1 cellular context compared by ENCODE assay signal in the genomic region with DNA sequence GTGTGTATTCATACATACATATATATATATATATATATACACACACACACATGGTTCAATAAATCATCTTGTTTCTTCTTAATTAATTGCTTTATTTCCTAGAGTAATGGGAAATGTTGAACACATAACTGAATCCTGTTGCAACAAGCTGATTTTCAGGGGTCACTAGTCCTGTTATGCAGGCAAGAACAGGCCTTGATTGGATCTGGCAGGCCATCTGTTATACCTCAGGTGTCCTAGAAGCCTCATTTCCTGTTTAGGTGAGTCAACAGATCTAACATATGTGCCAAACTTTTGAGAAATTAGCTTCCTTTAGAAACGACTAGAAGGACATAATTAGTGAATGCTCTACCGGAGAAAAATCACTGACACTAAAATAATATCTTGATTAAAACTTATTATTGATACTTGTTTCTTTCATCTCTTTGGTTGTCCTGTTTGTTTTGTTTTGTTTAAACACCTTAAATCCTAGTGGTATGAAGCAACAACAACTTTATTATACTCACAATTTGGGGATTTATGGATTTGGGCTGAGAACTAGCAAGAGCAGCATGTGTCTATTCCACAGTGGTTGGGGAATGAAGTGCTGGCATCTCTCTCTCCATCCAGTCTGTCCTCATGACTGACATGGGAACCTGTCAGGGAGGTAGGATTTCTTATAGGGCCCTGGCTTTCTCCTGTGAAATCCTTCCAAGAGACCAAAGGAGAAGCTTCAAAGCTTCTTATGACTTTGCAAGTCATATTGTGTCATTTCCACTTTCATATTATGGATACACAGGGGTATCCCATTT.
TF ChIP-seq lines count a peak whose summit lies in the region.

No MANE protein-coding gene starts in this region.

TF ChIP-seq in A549, 52 proteins besides CTCF, POLR2A, EP300 and RAD21 (continued from another document):
- TF ChIP-seq, protein P1, sequence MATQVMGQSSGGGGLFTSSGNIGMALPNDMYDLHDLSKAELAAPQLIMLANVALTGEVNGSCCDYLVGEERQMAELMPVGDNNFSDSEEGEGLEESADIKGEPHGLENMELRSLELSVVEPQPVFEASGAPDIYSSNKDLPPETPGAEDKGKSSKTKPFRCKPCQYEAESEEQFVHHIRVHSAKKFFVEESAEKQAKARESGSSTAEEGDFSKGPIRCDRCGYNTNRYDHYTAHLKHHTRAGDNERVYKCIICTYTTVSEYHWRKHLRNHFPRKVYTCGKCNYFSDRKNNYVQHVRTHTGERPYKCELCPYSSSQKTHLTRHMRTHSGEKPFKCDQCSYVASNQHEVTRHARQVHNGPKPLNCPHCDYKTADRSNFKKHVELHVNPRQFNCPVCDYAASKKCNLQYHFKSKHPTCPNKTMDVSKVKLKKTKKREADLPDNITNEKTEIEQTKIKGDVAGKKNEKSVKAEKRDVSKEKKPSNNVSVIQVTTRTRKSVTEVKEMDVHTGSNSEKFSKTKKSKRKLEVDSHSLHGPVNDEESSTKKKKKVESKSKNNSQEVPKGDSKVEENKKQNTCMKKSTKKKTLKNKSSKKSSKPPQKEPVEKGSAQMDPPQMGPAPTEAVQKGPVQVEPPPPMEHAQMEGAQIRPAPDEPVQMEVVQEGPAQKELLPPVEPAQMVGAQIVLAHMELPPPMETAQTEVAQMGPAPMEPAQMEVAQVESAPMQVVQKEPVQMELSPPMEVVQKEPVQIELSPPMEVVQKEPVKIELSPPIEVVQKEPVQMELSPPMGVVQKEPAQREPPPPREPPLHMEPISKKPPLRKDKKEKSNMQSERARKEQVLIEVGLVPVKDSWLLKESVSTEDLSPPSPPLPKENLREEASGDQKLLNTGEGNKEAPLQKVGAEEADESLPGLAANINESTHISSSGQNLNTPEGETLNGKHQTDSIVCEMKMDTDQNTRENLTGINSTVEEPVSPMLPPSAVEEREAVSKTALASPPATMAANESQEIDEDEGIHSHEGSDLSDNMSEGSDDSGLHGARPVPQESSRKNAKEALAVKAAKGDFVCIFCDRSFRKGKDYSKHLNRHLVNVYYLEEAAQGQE (IDR thresholded peaks at IDR 0.05), result no peak
